In the genomic region with DNA sequence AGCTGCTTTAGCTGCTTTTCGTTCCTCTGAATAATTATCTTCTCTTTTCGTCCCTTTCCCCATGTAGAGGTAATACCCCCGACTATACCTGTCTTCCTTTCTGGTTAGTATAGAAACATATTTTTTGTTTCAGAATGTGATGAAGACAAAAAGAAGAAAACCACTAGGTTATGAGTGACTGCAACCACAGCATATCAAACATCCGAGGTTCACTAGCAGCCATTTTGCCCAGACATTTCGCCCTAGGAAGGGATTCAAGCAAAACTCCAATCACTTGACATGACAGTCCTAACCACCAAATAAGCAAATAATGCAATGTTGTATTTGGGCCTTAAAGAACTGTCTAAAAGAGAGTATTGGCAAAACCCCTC, we compare ENCODE assay signal across 11 cellular contexts. TPM values are rescaled to one million over a fixed set of nuclear protein-coding genes. Genes with fewer than 3 reads are reported as not detected.
DNase-seq lines count a peak whose midpoint lies in the region; TF ChIP-seq lines count a peak whose summit lies in the region.
"Had no signal": no experiment of that assay in that cellular context is flagged by ENCODE, and none has a peak within 500 bp of the region (broad histone marks: within the 10 kb centered on the region; RNA-seq: fewer than 3 reads in every experiment).

No MANE protein-coding gene starts in this region.

- DNase-seq in DMS 273 (lab: John Stamatoyannopoulos, UW; ENCODE audit: unreplicated experiment) (peak; percentile 36), DMS 273 treated with DMSO at 0.1 percent for 48 hours (lab: John Stamatoyannopoulos, UW) (no peak), endothelial cell (ENCODE audit: low spot score) (no peak), SIG-M5 treated with dmso at 0.1 percent for 504 hours (lab: John Stamatoyannopoulos, UW; ENCODE audit: unreplicated experiment) (no peak), NCI-H345 (lab: John Stamatoyannopoulos, UW) (no peak), A172 (ENCODE audit: low spot score) (no peak)
- DNase-seq: 8988T, KG1, retina had no signal

- H3K36me3 ChIP-seq in KOPT-K1 (ENCODE audit: insufficient read depth, low read length): peaks cover 98% of the 10 kb centered on the region

- peaks cover 21% of the 10 kb centered on the region for H3K4me1 Mint-ChIP-seq in endothelial cell (ENCODE audit: unreplicated experiment)

- H3K27ac Mint-ChIP-seq in endothelial cell (ENCODE audit: unreplicated experiment): peak overlapping the region; percentile 16

- no peaks in the 10 kb centered on the region for H3K9me3 ChIP-seq in KOPT-K1 (ENCODE audit: insufficient read depth, low read length, poor library complexity, severe bottlenecking)

- no peaks in the 10 kb centered on the region for H3K9me3 Mint-ChIP-seq in endothelial cell (ENCODE audit: unreplicated experiment)

- H3K27me3 Mint-ChIP-seq in endothelial cell (ENCODE audit: unreplicated experiment): no peaks in the 10 kb centered on the region

- no peak for TF ChIP-seq CTCF in endothelial cell (IDR thresholded peaks at IDR 0.05; ENCODE audit: unreplicated experiment)

- peaks cover 12% of the 10 kb centered on the region for H3K36me3 Mint-ChIP-seq in endothelial cell (ENCODE audit: low read depth, unreplicated experiment)

- H3K4me3 Mint-ChIP-seq in endothelial cell (ENCODE audit: unreplicated experiment): no peak overlapping the region

- no peak overlapping the region for H3K4me3 ChIP-seq in skin epidermis

- peak overlapping the region; percentile 2 for H3K27ac ChIP-seq in KOPT-K1 (ENCODE audit: low read depth, low read length, poor library complexity, severe bottlenecking)
- peak overlapping the region in 18 of 21 experiments; percentile 1 to 98 (median 52) for H3K27ac ChIP-seq in skin epidermis

RNA-seq across cellular contexts. Expression of a gene that starts 9.4 kb away (rescaled TPM):
- 61.7 TPM for total RNA-seq in endothelial cell (ENCODE audit: unreplicated experiment)
- 110 and 134 TPM in 2 replicates for total RNA-seq in A172 (2014; rRNA removed; shearing (Covaris generic))

RNA-seq across cellular contexts. Expression of a gene that starts 9.6 kb away (rescaled TPM):
- total RNA-seq in endothelial cell (ENCODE audit: unreplicated experiment): 17.5 TPM
- 17.4 and 19.3 TPM in 2 replicates for total RNA-seq in A172 (2014; rRNA removed; shearing (Covaris generic))
